19 cellular contexts compared by ENCODE assay signal in the genomic region with DNA sequence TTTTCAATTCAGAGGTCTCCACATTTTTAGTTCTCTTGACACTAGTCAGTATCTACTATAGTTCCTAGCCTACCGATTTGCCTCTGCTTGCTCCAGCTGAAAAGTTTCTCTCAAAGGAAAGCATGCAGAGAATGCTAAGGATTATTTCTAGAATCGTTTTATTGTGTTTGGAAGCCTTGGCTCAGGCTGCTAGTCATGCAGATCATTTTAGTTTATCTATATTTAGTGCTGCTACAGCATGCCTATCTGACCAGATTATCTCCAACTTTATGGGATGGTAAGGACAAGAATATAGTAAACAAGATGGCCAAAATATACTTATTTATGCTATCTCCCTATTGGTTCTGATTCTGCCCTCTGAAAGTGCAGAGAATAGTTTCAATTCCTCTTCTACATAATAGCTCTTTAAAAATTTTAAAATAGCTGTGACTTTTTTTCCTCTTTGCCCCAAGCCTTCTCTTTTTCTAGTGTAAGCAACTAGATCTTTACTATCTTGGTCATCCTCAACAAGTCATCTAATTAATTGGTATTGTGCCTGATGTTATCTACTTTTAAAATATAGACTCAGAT. TPM values are rescaled to one million over a fixed set of nuclear protein-coding genes. Genes with fewer than 3 reads are reported as not detected.
DNase-seq lines count a peak whose midpoint lies in the region; ATAC-seq and TF ChIP-seq lines count a peak whose summit lies in the region.
"Had no signal": no experiment of that assay in that cellular context is flagged by ENCODE, and none has a peak within 500 bp of the region (broad histone marks: within the 10 kb centered on the region; RNA-seq: fewer than 3 reads in every experiment).

No MANE protein-coding gene starts in this region.

- peak overlapping the region; percentile 52 for H3K4me2 ChIP-seq in OCI-LY7 (ENCODE audit: low read length)
- H3K4me2 ChIP-seq: SK-N-SH had no signal

- H3K4me1 ChIP-seq in OCI-LY7 (ENCODE audit: insufficient read depth, low read length, poor library complexity, severe bottlenecking) (peaks cover 24% of the 10 kb centered on the region), mesodermal cell (ENCODE audit: control insufficient read depth, insufficient read depth, low read length, poor library complexity, severe bottlenecking) (peaks cover 8% of the 10 kb centered on the region)
- H3K4me1 ChIP-seq: Peyer's patch had no signal

- peak; percentile 34 for ATAC-seq in GM18517 (IDR thresholded peaks at IDR 0.05; ENCODE audit: unreplicated experiment)
- ATAC-seq: K562, Right ventricle myocardium inferior had no signal

- peak; percentile 18 for DNase-seq in AG10803 (ENCODE audit: low read depth)
- DNase-seq in OCI-LY7 (ENCODE audit: low spot score): peak; percentile 40
- DNase-seq in glutamatergic neuron: no peak
- DNase-seq in LoVo (ENCODE audit: low spot score): no peak
- DNase-seq in GM10248 (ENCODE audit: extremely low spot score): no peak
- DNase-seq in HCEC 1CT: no peak
- DNase-seq: COR-L47, GM23248, NCI-H146, NCI-H2081 treated with DMSO at 0.1 percent for 48 hours, NCI-H510A, NCI-H774, Peyer's patch, SK-N-SH had no signal

- no TSS peak for BruUV-seq in OCI-LY7 (replicated peaks; lab: Mats Ljungman, UMichigan)

- peaks cover 2% of the 10 kb centered on the region for H3K27me3 Mint-ChIP-seq in glutamatergic neuron (ENCODE audit: unreplicated experiment)

- H3K9me3 ChIP-seq in OCI-LY7 (ENCODE audit: low read length): no peaks in the 10 kb centered on the region
- no peaks in the 10 kb centered on the region for H3K9me3 ChIP-seq in mesodermal cell (ENCODE audit: control insufficient read depth, low read length)
- H3K9me3 ChIP-seq: Peyer's patch, SK-N-SH had no signal

- H3K36me3 ChIP-seq in OCI-LY7 (ENCODE audit: insufficient read depth, low read length) (no peaks in the 10 kb centered on the region), mesodermal cell (ENCODE audit: control insufficient read depth, insufficient read depth, low read length) (no peaks in the 10 kb centered on the region)
- H3K36me3 ChIP-seq: Peyer's patch had no signal

- intact Hi-C loops in OCI-LY7 (cut with micrococcal nuclease; ENCODE audit: unreplicated experiment): no loop called here

- CTCF ChIA-PET in OCI-LY7 (lab: Charles Lee; ENCODE audit: unreplicated experiment): no interaction called here
- CTCF ChIA-PET in GM10248 (lab: Yijun Ruan, JAX): no interaction called here

- H3K9me3 Mint-ChIP-seq in glutamatergic neuron (ENCODE audit: unreplicated experiment): no peaks in the 10 kb centered on the region

- no peak overlapping the region for H3K4me3 Mint-ChIP-seq in glutamatergic neuron (ENCODE audit: unreplicated experiment)

- no peaks in the 10 kb centered on the region for H3K4me1 Mint-ChIP-seq in glutamatergic neuron (ENCODE audit: low read depth, unreplicated experiment)

- H3K9me2 ChIP-seq in OCI-LY7 (ENCODE audit: insufficient read depth, low read length): no peaks in the 10 kb centered on the region
- H3K9me2 ChIP-seq: SK-N-SH had no signal

- H3K4me3 ChIP-seq in AG10803 (ENCODE audit: low read length) (no peak overlapping the region), OCI-LY7 (ENCODE audit: low read depth, low read length, poor library complexity, severe bottlenecking) (no peak overlapping the region), mesodermal cell (ENCODE audit: extremely low read depth, insufficient read depth, low read length, poor library complexity, severe bottlenecking) (no peak overlapping the region)
- H3K4me3 ChIP-seq: GM23248, K562, Peyer's patch had no signal

- POLR2A ChIA-PET in OCI-LY7 (lab: Charles Lee): no interaction called here
- POLR2A ChIA-PET in GM10248 (lab: Yijun Ruan, JAX): interaction anchor here (0.6 kb wide), 1 partner anchor 40 kb away, joined by 6 read pairs; no protein-coding TSS in a partner anchor

- H3K27ac ChIP-seq in OCI-LY7 (ENCODE audit: low read depth, low read length, poor library complexity, severe bottlenecking) (peak overlapping the region; percentile 53), mesodermal cell (ENCODE audit: low read depth, low read length, severe bottlenecking) (peak overlapping the region; percentile 5)
- H3K27ac ChIP-seq: C4-2B, GM23248, Peyer's patch had no signal

- WGBS in mesodermal cell (ENCODE audit: insufficient coverage in 2 of 2), 2 experiments: no CpG with 5 or more reads among the region's 2 CpGs

- no peak overlapping the region for H3K27ac Mint-ChIP-seq in glutamatergic neuron (ENCODE audit: unreplicated experiment)

- peak overlapping the region; percentile 59; the same call in 1 of the 2 replicates for H2AFZ ChIP-seq in OCI-LY7 (ENCODE audit: low read length)
- H2AFZ ChIP-seq: GM23248 had no signal

- H3K79me2 ChIP-seq in OCI-LY7 (ENCODE audit: insufficient read depth, low read depth, low read length): no peaks in the 10 kb centered on the region

- no peaks in the 10 kb centered on the region for H3K36me3 Mint-ChIP-seq in glutamatergic neuron (ENCODE audit: unreplicated experiment)

- H4K20me1 ChIP-seq in OCI-LY7 (ENCODE audit: insufficient read depth, low read length): no peaks in the 10 kb centered on the region

- TF ChIP-seq CTCF in AG10803 (conservative IDR thresholded peaks at IDR 0.05; ENCODE audit: low read length): no peak
- no peak for TF ChIP-seq CTCF in OCI-LY7 (conservative IDR thresholded peaks at IDR 0.05; ENCODE audit: low read length)
- TF ChIP-seq CTCF in glutamatergic neuron (IDR thresholded peaks at IDR 0.05; ENCODE audit: partially characterized antibody, unreplicated experiment): no peak
- no peak for TF ChIP-seq CTCF in GM10248 (IDR thresholded peaks at IDR 0.05; ENCODE audit: control extremely low read depth, extremely low read depth, low read depth, missing control alignments)

RNA-seq across cellular contexts. Expression of gene DRP2, which starts 15.7 kb away (rescaled TPM):
- total RNA-seq in OCI-LY7 (2014; rRNA removed; shearing (Covaris generic)): 0.64 and 0.82 TPM in 2 replicates
- total RNA-seq in OCI-LY7 (2022): 0.93 and 0.96 TPM in 2 replicates
- 6.4 TPM for polyA plus RNA-seq in mesodermal cell (2013, experiment 1 of 2)
- polyA plus RNA-seq in mesodermal cell (2013, experiment 2 of 2): 4.8 TPM
- 0.51 TPM for total RNA-seq in glutamatergic neuron (ENCODE audit: unreplicated experiment)
- total RNA-seq: Right ventricle myocardium inferior had no signal

Comparison
In these comparisons a context has a peak if more than half of its experiments do, and no peak if none do; other contexts are left out.
1. DNase-seq: peak in AG10803 (single experiment) and OCI-LY7 (single experiment); none in glutamatergic neuron (single experiment), LoVo (single experiment), GM10248 (single experiment) and HCEC 1CT (single experiment).